9 cellular contexts compared by ENCODE assay signal in genomic region chr1:239307886-239308285, GRCh38.
"Had no signal": no experiment of that assay in that cellular context is flagged by ENCODE, and none has a peak within 500 bp of the region (broad histone marks: within the 10 kb centered on the region; RNA-seq: fewer than 3 reads in every experiment).

No MANE protein-coding gene starts in this region.

- DNase-seq: HFFc6, IMR-90, KG1 had no signal

- H3K4me3 Mint-ChIP-seq: GM23338 had no signal

- H3K36me3 ChIP-seq: HAP-1 had no signal

- FAIRE-seq: H1, H54, HTR-8/SVneo, K562 had no signal

- H3K4me3 ChIP-seq: GM23338, HAP-1, K562 had no signal

- H3K27ac Mint-ChIP-seq: GM23338, HFFc6 had no signal

- H3K9me3 ChIP-seq: HAP-1 had no signal

- H3K9me3 Mint-ChIP-seq: GM23338 had no signal
